Comparison of ENCODE assay signal across 15 cellular contexts in genomic region chr2:9657083-9657482, GRCh38. TPM values are rescaled to one million over a fixed set of nuclear protein-coding genes. Genes with fewer than 3 reads are reported as not detected.
A peak's percentile ranks its signal among the peaks of the same experiment; 100 is the strongest.
DNase-seq lines count a peak whose midpoint lies in the region; ATAC-seq and TF ChIP-seq lines count a peak whose summit lies in the region.
"Had no signal": no experiment of that assay in that cellular context is flagged by ENCODE, and none has a peak within 500 bp of the region (broad histone marks: within the 10 kb centered on the region; RNA-seq: fewer than 3 reads in every experiment).

No MANE protein-coding gene starts in this region.

- no peaks in the 10 kb centered on the region for H3K9me3 Mint-ChIP-seq in HFFc6
- H3K9me3 Mint-ChIP-seq in activated CD4-positive, alpha-beta memory T cell treated with anti-CD3 and anti-CD28 coated beads, Interleukin-2, amount 10 ng/mL, durations not matched to agents 7 days and 5 days, result peaks cover 4% of the 10 kb centered on the region
- H3K9me3 Mint-ChIP-seq: activated T-cell treated with anti-CD3 and anti-CD28 coated beads, Interleukin-2, amount 50 U/mL, for 4 hours; IgD-negative memory B cell had no signal

- H3K27ac ChIP-seq in AG04450 (ENCODE audit: low read depth, low read length) (peak overlapping the region; percentile 96), foreskin keratinocyte (peak overlapping the region; percentile 92), WERI-Rb-1 (no peak overlapping the region)
- H3K27ac ChIP-seq: upper lobe of left lung had no signal

- no peak for ATAC-seq in foreskin keratinocyte
- ATAC-seq in GM18873 (IDR thresholded peaks at IDR 0.05; ENCODE audit: low FRiP score, unreplicated experiment), result no peak

- peaks cover 1% of the 10 kb centered on the region; the same call in 1 of the 2 replicates for H3K27me3 Mint-ChIP-seq in HFFc6 (ENCODE audit: insufficient read depth)
- no peaks in the 10 kb centered on the region for H3K27me3 Mint-ChIP-seq in activated CD4-positive, alpha-beta memory T cell treated with anti-CD3 and anti-CD28 coated beads, Interleukin-2, amount 10 ng/mL, durations not matched to agents 7 days and 5 days
- H3K27me3 Mint-ChIP-seq: activated naive CD8-positive, alpha-beta T cell had no signal

- H3K4me3 Mint-ChIP-seq in HFFc6, result peak overlapping the region; percentile 80; the same call in 1 of the 2 replicates
- no peak overlapping the region for H3K4me3 Mint-ChIP-seq in activated CD4-positive, alpha-beta memory T cell treated with anti-CD3 and anti-CD28 coated beads, Interleukin-2, amount 10 ng/mL, durations not matched to agents 7 days and 5 days
- H3K4me3 Mint-ChIP-seq: activated naive CD8-positive, alpha-beta T cell had no signal

- CTCF ChIA-PET in AG04450 (lab: Charles Lee), result interaction anchor here (0.7 to 1.9 kb wide), 2 partner anchors 113 to 114 kb away, joined by 3 to 7 read pairs; no protein-coding TSS in a partner anchor
- CTCF ChIA-PET in activated CD4-positive, alpha-beta memory T cell treated with anti-CD3 and anti-CD28 coated beads, Interleukin-2, amount 10 ng/mL, durations not matched to agents 7 days and 5 days (lab: Charles Lee), result interaction anchor here (0.9 to 1.7 kb wide), 6 partner anchors 8 to 142 kb away, joined by 3 to 4 read pairs (median 3); partner anchors contain the start of gene YWHAQ

- TF ChIP-seq CTCF in AG04450 (IDR thresholded peaks at IDR 0.05; ENCODE audit: low read depth, low read length), result no peak
- no peak for TF ChIP-seq CTCF in HFFc6 (IDR thresholded peaks at IDR 0.05)
- TF ChIP-seq CTCF in foreskin keratinocyte (conservative IDR thresholded peaks at IDR 0.05), result no peak
- no peak for TF ChIP-seq CTCF in WERI-Rb-1 (IDR thresholded peaks at IDR 0.05; ENCODE audit: low read depth, low read length)

- H3K36me3 ChIP-seq in WERI-Rb-1, result no peaks in the 10 kb centered on the region
- H3K36me3 ChIP-seq: upper lobe of left lung had no signal

- H3K27ac Mint-ChIP-seq in HFFc6, result peak overlapping the region; percentile 96
- H3K27ac Mint-ChIP-seq in activated CD4-positive, alpha-beta memory T cell treated with anti-CD3 and anti-CD28 coated beads, Interleukin-2, amount 10 ng/mL, durations not matched to agents 7 days and 5 days, result peak overlapping the region; percentile 96
- H3K27ac Mint-ChIP-seq: activated naive CD8-positive, alpha-beta T cell had no signal

- POLR2A ChIA-PET in AG04450 (lab: Yijun Ruan, JAX), result interaction anchor here (0.6 to 2.5 kb wide), 2 partner anchors 27 to 97 kb away, joined by 4 to 12 read pairs; partner anchors contain the start of gene YWHAQ
- POLR2A ChIA-PET in activated CD4-positive, alpha-beta memory T cell treated with anti-CD3 and anti-CD28 coated beads, Interleukin-2, amount 10 ng/mL, durations not matched to agents 7 days and 5 days (lab: Charles Lee), result interaction anchor here (0.6 to 5.7 kb wide), 15 partner anchors 20 to 234 kb away, joined by 3 to 110 read pairs (median 5); partner anchors contain the start of genes ADAM17, CPSF3, ITGB1BP1 and YWHAQ

- peaks cover 52% of the 10 kb centered on the region for H3K4me1 Mint-ChIP-seq in HFFc6 (ENCODE audit: low read depth)
- peaks cover 61% of the 10 kb centered on the region for H3K4me1 Mint-ChIP-seq in activated CD4-positive, alpha-beta memory T cell treated with anti-CD3 and anti-CD28 coated beads, Interleukin-2, amount 10 ng/mL, durations not matched to agents 7 days and 5 days

- H3K27me3 ChIP-seq in AG04450 (ENCODE audit: control insufficient read depth, insufficient read depth, low read length) (no peaks in the 10 kb centered on the region), foreskin keratinocyte (no peaks in the 10 kb centered on the region), WERI-Rb-1 (ENCODE audit: insufficient read depth, low read depth, severe bottlenecking) (no peaks in the 10 kb centered on the region)
- H3K27me3 ChIP-seq: upper lobe of left lung had no signal

- H3K9me3 ChIP-seq in AG04450 (ENCODE audit: control insufficient read depth, insufficient read depth, low read length) (no peaks in the 10 kb centered on the region), WERI-Rb-1 (ENCODE audit: severe bottlenecking) (no peaks in the 10 kb centered on the region)
- H3K9me3 ChIP-seq: upper lobe of left lung had no signal

- no peak for DNase-seq in AG04450 (ENCODE audit: low read depth, low spot score)
- no peak for DNase-seq in HFFc6
- DNase-seq in activated CD4-positive, alpha-beta memory T cell treated with anti-CD3 and anti-CD28 coated beads, Interleukin-2, amount 10 ng/mL, durations not matched to agents 7 days and 5 days, result no peak
- DNase-seq in foreskin keratinocyte, result no peak
- no peak for DNase-seq in WERI-Rb-1
- no peak for DNase-seq in SHP77 (lab: John Stamatoyannopoulos, UW)
- no peak for DNase-seq in NCI-H446 treated with DMSO at 0.1 percent for 48 hours (lab: John Stamatoyannopoulos, UW)
- DNase-seq: COR-L47, NCI-H2171 treated with DMSO at 0.1 percent for 48 hours, NCI-H748 treated with DMSO at 0.1 percent for 48 hours, upper lobe of left lung had no signal

- H3K4me3 ChIP-seq in AG04450 (ENCODE audit: low read depth, low read length) (no peak overlapping the region), WERI-Rb-1 (ENCODE audit: low read depth, low read length) (no peak overlapping the region)
- H3K4me3 ChIP-seq: upper lobe of left lung had no signal

- H3K36me3 Mint-ChIP-seq in HFFc6 (ENCODE audit: low read depth), result no peaks in the 10 kb centered on the region
- H3K36me3 Mint-ChIP-seq in activated CD4-positive, alpha-beta memory T cell treated with anti-CD3 and anti-CD28 coated beads, Interleukin-2, amount 10 ng/mL, durations not matched to agents 7 days and 5 days (ENCODE audit: low read depth), result peaks cover 6% of the 10 kb centered on the region
- H3K36me3 Mint-ChIP-seq: activated naive CD8-positive, alpha-beta T cell had no signal

- peaks cover 28% of the 10 kb centered on the region for H3K4me1 ChIP-seq in foreskin keratinocyte
- H3K4me1 ChIP-seq: upper lobe of left lung had no signal

RNA-seq across cellular contexts. Expression of gene YWHAQ, which starts 26.3 kb away (rescaled TPM):
- 509 and 624 TPM in 2 replicates for polyA plus RNA-seq in AG04450 (2011; rRNA removed)
- 272 and 412 TPM in 2 replicates for polyA minus RNA-seq in AG04450 (2011; rRNA and poly(A)+ RNA removed)
- 100 to 1,000 TPM; 461 to 607 (median 548) TPM for total RNA-seq in HFFc6 (2021; fragmentation: NEBNext Ultra II Directional; extraction: Animal tissue kit (Norgen Biotek cat#: 25700))
- 100 to 1,000 TPM; 335 to 351 TPM for total RNA-seq in activated CD4-positive, alpha-beta memory T cell treated with anti-CD3 and anti-CD28 coated beads, Interleukin-2, amount 10 ng/mL, durations not matched to agents 7 days and 5 days
- total RNA-seq in foreskin keratinocyte, result 376 and 422 TPM in 2 replicates
- polyA plus RNA-seq in foreskin keratinocyte, result 265 and 322 TPM in 2 replicates
